Comparison of ENCODE assay signal across 14 cellular contexts in the genomic region with DNA sequence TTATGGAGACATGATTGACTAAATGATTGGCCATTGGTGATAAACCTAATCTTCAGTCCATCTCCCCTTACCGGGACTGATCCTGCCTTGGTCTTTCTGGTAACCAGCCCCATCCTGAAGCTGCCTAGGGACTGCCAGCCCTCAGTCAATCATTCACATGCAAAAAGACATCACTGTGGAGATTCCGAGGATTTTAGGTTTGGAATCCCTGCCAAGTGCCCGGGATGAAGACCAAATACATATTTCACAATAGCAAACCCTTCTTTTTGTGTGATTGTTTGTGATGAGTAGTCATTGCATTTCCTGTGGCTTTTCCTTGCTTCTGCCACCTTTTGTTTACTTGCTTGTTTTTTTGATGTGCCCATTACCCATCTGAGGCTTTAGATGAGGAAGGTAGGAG.
"Had no signal": no experiment of that assay in that cellular context is flagged by ENCODE, and none has a peak within 500 bp of the region (broad histone marks: within the 10 kb centered on the region; RNA-seq: fewer than 3 reads in every experiment).

No MANE protein-coding gene starts in this region.

- DNase-seq: activated CD4-positive, alpha-beta T cell treated with anti-CD3 and anti-CD28 coated beads, Interleukin-2, amount 50 U/mL, for 48 hours; activated CD4-positive, CD25-positive, alpha-beta regulatory T cell treated with anti-CD3 and anti-CD28 coated beads, Interleukin-2, amount 50 U/mL, for 72 hours; activated CD8-positive, alpha-beta memory T cell treated with anti-CD3 and anti-CD28 coated beads, Interleukin-2, amount 10 ng/mL, durations not matched to agents 7 days and 5 days; activated gamma-delta T cell; activated T-cell treated with anti-CD3 and anti-CD28 coated beads, Interleukin-2, amount 50 U/mL, for 24 hours; anterior cingulate cortex; left colon; natural killer cell; right lobe of liver; stimulated activated CD4-positive, alpha-beta T cell treated with anti-CD3 and anti-CD28 coated beads, Interleukin-12 subunit alpha, Interleukin-12 subunit beta, amount 100 ng/mL, for 4 hours; stimulated activated CD4-positive, alpha-beta T cell treated with anti-CD3 and anti-CD28 coated beads, Interleukin-2, amount 100 ng/mL, for 48 hours; stimulated activated naive CD4-positive, alpha-beta T cell treated with Interleukin-2 at 50 U/mL for 16 hours; upper lobe of left lung had no signal

- H3K27ac ChIP-seq: right lobe of liver had no signal

- H3K36me3 ChIP-seq: right lobe of liver had no signal

- H3K4me3 ChIP-seq: right lobe of liver, suprapubic skin, upper lobe of left lung had no signal

- ATAC-seq: activated CD8-positive, alpha-beta memory T cell treated with anti-CD3 and anti-CD28 coated beads, Interleukin-2, amount 10 ng/mL, durations not matched to agents 7 days and 5 days; left colon; natural killer cell had no signal

- H3K27me3 ChIP-seq: right lobe of liver, suprapubic skin, upper lobe of left lung had no signal

- H3K9me3 ChIP-seq: right lobe of liver, suprapubic skin, upper lobe of left lung had no signal
